Comparison of ENCODE assay signal across 27 cellular contexts in genomic region chr7:1540391-1541271, GRCh38. TPM values are rescaled to one million over a fixed set of nuclear protein-coding genes. Genes with fewer than 3 reads are reported as not detected.
DNase-seq lines count a peak whose midpoint lies in the region; ATAC-seq, FAIRE-seq and TF ChIP-seq lines count a peak whose summit lies in the region.
"Had no signal": no experiment of that assay in that cellular context is flagged by ENCODE, and none has a peak within 500 bp of the region (broad histone marks: within the 10 kb centered on the region; RNA-seq: fewer than 3 reads in every experiment).

No MANE protein-coding gene starts in this region.

- H2AFZ ChIP-seq in K562 (ENCODE audit: low read depth, low read length) (no peak overlapping the region), mesenchymal stem cell (ENCODE audit: low read depth, low read length) (no peak overlapping the region)
- H2AFZ ChIP-seq: parathyroid adenoma had no signal

- DNase-seq in stimulated activated naive CD8-positive, alpha-beta T cell treated with anti-CD3 and anti-CD28 coated beads, Interleukin-15, amount 100 ng/mL, for 72 hours: no peak
- DNase-seq in stimulated activated naive CD8-positive, alpha-beta T cell treated with anti-CD3 and anti-CD28 coated beads, Interleukin-15, Interleukin-2, amounts not matched to agents 100 U/mL and 50 U/mL, for 24 hours: no peak
- DNase-seq in K562 (ENCODE audit: extremely low read depth in 1 of 4, low spot score in 3 of 4) (no peak), mesenchymal stem cell (peak; percentile 28), osteocyte (ENCODE audit: extremely low spot score, unreplicated experiment) (no peak), endodermal cell (no peak), GM03348 (ENCODE audit: low spot score) (no peak)
- DNase-seq: activated CD4-positive, alpha-beta T cell treated with anti-CD3 and anti-CD28 coated beads for 36 hours; activated naive CD8-positive, alpha-beta T cell treated with anti-CD3 and anti-CD28 coated beads, Interleukin-2, amount 50 U/mL, for 24 hours; activated T-cell treated with anti-CD3 and anti-CD28 coated beads, Interleukin-2, amount 50 U/mL, for 4 hours; cerebellar nuclear complex; gastrocnemius medialis; GDM1; hippocampal formation; NCI-H146; NCI-H446 treated with DMSO at 0.1 percent for 48 hours; stimulated activated CD4-positive, alpha-beta T cell treated with anti-CD3 and anti-CD28 coated beads, Interleukin-4, amount 100 ng/mL, for 1 hour; T-helper 17 cell had no signal

- no peak overlapping the region for H4K91ac ChIP-seq in mesenchymal stem cell (ENCODE audit: low read length)

- no peak overlapping the region for H3K4me2 ChIP-seq in K562 (ENCODE audit: insufficient read depth, low read length)
- no peak overlapping the region for H3K4me2 ChIP-seq in mesenchymal stem cell (ENCODE audit: low read length, poor library complexity, severe bottlenecking)

- no peak for TF ChIP-seq RAD21 in K562 (CRISPR knock-in tag; conservative IDR thresholded peaks at IDR 0.05 in 1 of 2, IDR thresholded peaks at IDR 0.05 in 1 of 2)

- peaks cover 10 to 83% of the 10 kb centered on the region in 2 experiments; a peak in 4 of 5 replicates for H3K4me1 ChIP-seq in K562 (replicated peaks in 1 of 2; ENCODE audit: control insufficient read depth in 2 of 2, insufficient read depth in 2 of 2, low read length in 2 of 2)
- peaks cover 40% of the 10 kb centered on the region for H3K4me1 ChIP-seq in mesenchymal stem cell (ENCODE audit: control insufficient read depth, insufficient read depth, low read depth, low read length)
- H3K4me1 ChIP-seq in endodermal cell (ENCODE audit: control insufficient read depth, insufficient read depth, low read length): peaks cover 11% of the 10 kb centered on the region

- H3K9me3 ChIP-seq in K562 (replicated peaks; ENCODE audit: control insufficient read depth, insufficient read depth, low read depth, low read length) (no peaks in the 10 kb centered on the region), mesenchymal stem cell (ENCODE audit: control insufficient read depth, low read length) (no peaks in the 10 kb centered on the region), endodermal cell (ENCODE audit: control insufficient read depth, low read length) (no peaks in the 10 kb centered on the region)
- H3K9me3 ChIP-seq: gastrocnemius medialis, mucosa of descending colon, right atrium auricular region, suprapubic skin had no signal

- H3K79me1 ChIP-seq in mesenchymal stem cell (replicated peaks; ENCODE audit: low read length, poor library complexity, severe bottlenecking): peaks cover 24% of the 10 kb centered on the region

- no peak overlapping the region for H2BK5ac ChIP-seq in mesenchymal stem cell (ENCODE audit: low read depth, low read length, poor library complexity, severe bottlenecking)

- H3K18ac ChIP-seq in mesenchymal stem cell (ENCODE audit: low read depth in 1 of 2, low read length in 2 of 2): no peak overlapping the region

- CTCF ChIA-PET in K562 (lab: Yijun Ruan, JAX; ENCODE audit: low intra/inter-chr PET ratio): no interaction called here

- H2AK5ac ChIP-seq in mesenchymal stem cell (ENCODE audit: low read length, severe bottlenecking): no peak overlapping the region

- H3K36me3 ChIP-seq in K562 (ENCODE audit: control insufficient read depth, insufficient read depth, low read length): peaks cover 47% of the 10 kb centered on the region; the same call in 2 of the 3 replicates
- peaks cover 25 to 74% of the 10 kb centered on the region in 2 experiments for H3K36me3 ChIP-seq in mesenchymal stem cell (ENCODE audit: control insufficient read depth in 1 of 2, insufficient read depth in 2 of 2, low read depth in 1 of 2, low read length in 2 of 2)
- H3K36me3 ChIP-seq in endodermal cell (ENCODE audit: control insufficient read depth, insufficient read depth, low read length): no peaks in the 10 kb centered on the region

- 0 out of 2 replicates have a peak, but pooled peaks have one; percentile 22 for TF ChIP-seq POLR2A in K562 (conservative IDR thresholded peaks at IDR 0.05)

- H3K9ac ChIP-seq in K562 (ENCODE audit: insufficient read depth in 1 of 2, low read depth in 2 of 2, low read length in 2 of 2): 0 out of 4 replicates have a peak overlapping the region, but pooled peaks of 1 of the 2 experiments have one; percentile 20
- H3K9ac ChIP-seq in mesenchymal stem cell (ENCODE audit: low read length): no peak overlapping the region
- no peak overlapping the region for H3K9ac ChIP-seq in endodermal cell (ENCODE audit: extremely low read depth, low read length, poor library complexity, severe bottlenecking)
- H3K9ac ChIP-seq: parathyroid adenoma had no signal

- ATAC-seq in stimulated activated naive CD8-positive, alpha-beta T cell treated with anti-CD3 and anti-CD28 coated beads, Interleukin-15, amount 100 ng/mL, for 72 hours: no peak
- no peak for ATAC-seq in stimulated activated naive CD8-positive, alpha-beta T cell treated with anti-CD3 and anti-CD28 coated beads, Interleukin-15, Interleukin-2, amounts not matched to agents 100 U/mL and 50 U/mL, for 24 hours
- ATAC-seq in K562: no peak
- ATAC-seq in GM21723 (IDR thresholded peaks at IDR 0.05; ENCODE audit: unreplicated experiment): no peak
- ATAC-seq: activated CD4-positive, alpha-beta T cell treated with anti-CD3 and anti-CD28 coated beads for 36 hours; activated naive CD8-positive, alpha-beta T cell treated with anti-CD3 and anti-CD28 coated beads, Interleukin-2, amount 50 U/mL, for 24 hours; activated T-cell treated with anti-CD3 and anti-CD28 coated beads, Interleukin-2, amount 50 U/mL, for 4 hours; gastrocnemius medialis; HCT116; mucosa of descending colon; SK-N-SH treated with all-trans-retinoic acid at 6 μM for 48 hours; T-helper 17 cell had no signal

- H3K27me3 ChIP-seq in K562 (ENCODE audit: control insufficient read depth in 2 of 2, insufficient read depth in 2 of 2, low read length in 2 of 2): no peaks in the 10 kb centered on the region
- no peaks in the 10 kb centered on the region for H3K27me3 ChIP-seq in mesenchymal stem cell (ENCODE audit: control insufficient read depth in 1 of 2, insufficient read depth in 1 of 2, low read length in 2 of 2)
- no peaks in the 10 kb centered on the region for H3K27me3 ChIP-seq in endodermal cell (ENCODE audit: control insufficient read depth, insufficient read depth, low read length, poor library complexity, severe bottlenecking)
- H3K27me3 ChIP-seq: gastrocnemius medialis, right atrium auricular region, suprapubic skin had no signal

- peaks cover 10% of the 10 kb centered on the region for H3K9me1 ChIP-seq in K562 (ENCODE audit: control insufficient read depth, insufficient read depth, low read length)

- H3K4me1 Mint-ChIP-seq in stimulated activated naive CD8-positive, alpha-beta T cell treated with anti-CD3 and anti-CD28 coated beads, Interleukin-15, amount 100 ng/mL, for 72 hours: peaks cover 11% of the 10 kb centered on the region
- H3K4me1 Mint-ChIP-seq in osteocyte (ENCODE audit: unreplicated experiment) (peaks cover 26% of the 10 kb centered on the region), endodermal cell (peaks cover 8% of the 10 kb centered on the region)

- H3K4ac ChIP-seq in mesenchymal stem cell (ENCODE audit: low read depth in 1 of 2, low read length in 2 of 2): no peak overlapping the region

- H3K36me3 Mint-ChIP-seq in osteocyte (ENCODE audit: unreplicated experiment) (peaks cover 13% of the 10 kb centered on the region), endodermal cell (ENCODE audit: low read depth) (peaks cover 2% of the 10 kb centered on the region)

- no peak overlapping the region for H4K8ac ChIP-seq in mesenchymal stem cell (ENCODE audit: low read length)

- H4K20me1 ChIP-seq in K562 (replicated peaks; ENCODE audit: control insufficient read depth, insufficient read depth, low read length): peaks cover 22% of the 10 kb centered on the region

- in situ Hi-C loops in K562 (cut with MboI): no loop called here

- no peak overlapping the region for H3K23ac ChIP-seq in mesenchymal stem cell (ENCODE audit: low read length in 2 of 2)

- H3K27ac ChIP-seq in K562 (ENCODE audit: extremely low read depth, low read depth, low read length) (no peak overlapping the region), mesenchymal stem cell (ENCODE audit: low read length, poor library complexity, severe bottlenecking) (no peak overlapping the region), endodermal cell (ENCODE audit: low read depth, low read length) (no peak overlapping the region)
- H3K27ac ChIP-seq: parathyroid adenoma, suprapubic skin had no signal

- no peak for TF ChIP-seq CTCF in K562 (IDR thresholded peaks at IDR 0.05 in 2 of 3, conservative IDR thresholded peaks at IDR 0.05 in 1 of 3; ENCODE audit: insufficient read depth in 2 of 3, low read depth in 1 of 3, low read length in 3 of 3)
- TF ChIP-seq CTCF in osteocyte (IDR thresholded peaks at IDR 0.05): no peak
- no peak for TF ChIP-seq CTCF in endodermal cell (conservative IDR thresholded peaks at IDR 0.05)

- H3K14ac ChIP-seq in mesenchymal stem cell (ENCODE audit: low read length in 2 of 2): no peak overlapping the region

- POLR2A ChIA-PET in K562 (lab: Yijun Ruan, JAX): interaction anchor here (0.9 to 1.3 kb wide), 2 partner anchors 7 to 34 kb away, joined by 3 to 5 read pairs; no protein-coding TSS in a partner anchor

- WGBS in K562 (ENCODE audit: insufficient coverage, low coverage, missing lambda C conversion rate): 92% methylated on average over 25 of the region's 56 CpGs
- WGBS in mesenchymal stem cell: 95% methylated on average over 48 of the region's 56 CpGs
- 95 to 96% methylated on average over 37 to 56 of the region's 56 CpGs for WGBS in endodermal cell (ENCODE audit: insufficient coverage in 1 of 2, insufficient read length in 1 of 2), 2 experiments

- H3K4me3 ChIP-seq in K562 (no peak overlapping the region), mesenchymal stem cell (ENCODE audit: insufficient read depth in 1 of 2, low read depth in 1 of 2, low read length in 2 of 2) (no peak overlapping the region), endodermal cell (ENCODE audit: low read length) (no peak overlapping the region)
- H3K4me3 ChIP-seq: gastrocnemius medialis, mucosa of descending colon, right atrium auricular region, suprapubic skin had no signal

- no peak overlapping the region for H2BK15ac ChIP-seq in mesenchymal stem cell (ENCODE audit: low read depth, poor library complexity, severe bottlenecking)

- TF ChIP-seq EP300 in K562 (IDR thresholded peaks at IDR 0.05; ENCODE audit: low read length): no peak

- FAIRE-seq in K562 (lab: Jason Lieb, UNC): no peak
- FAIRE-seq: GM18507 had no signal

- H3K79me2 ChIP-seq in K562 (ENCODE audit: control insufficient read depth, insufficient read depth, low read length): peaks cover 28% of the 10 kb centered on the region

- no peaks in the 10 kb centered on the region for H3K9me3 Mint-ChIP-seq in stimulated activated naive CD8-positive, alpha-beta T cell treated with anti-CD3 and anti-CD28 coated beads, Interleukin-15, amount 100 ng/mL, for 72 hours
- H3K9me3 Mint-ChIP-seq in osteocyte (ENCODE audit: unreplicated experiment): no peaks in the 10 kb centered on the region
- no peaks in the 10 kb centered on the region for H3K9me3 Mint-ChIP-seq in endodermal cell
- H3K9me3 Mint-ChIP-seq: activated naive CD8-positive, alpha-beta T cell treated with anti-CD3 and anti-CD28 coated beads, Interleukin-2, amount 50 U/mL, for 24 hours; activated T-cell treated with anti-CD3 and anti-CD28 coated beads, Interleukin-2, amount 50 U/mL, for 4 hours; nephron had no signal

- H3K4me3 Mint-ChIP-seq in stimulated activated naive CD8-positive, alpha-beta T cell treated with anti-CD3 and anti-CD28 coated beads, Interleukin-15, amount 100 ng/mL, for 72 hours: no peak overlapping the region
- H3K4me3 Mint-ChIP-seq in osteocyte (ENCODE audit: unreplicated experiment) (no peak overlapping the region), endodermal cell (no peak overlapping the region)
- H3K4me3 Mint-ChIP-seq: activated CD4-positive, alpha-beta T cell treated with anti-CD3 and anti-CD28 coated beads for 36 hours; activated naive CD8-positive, alpha-beta T cell treated with anti-CD3 and anti-CD28 coated beads, Interleukin-2, amount 50 U/mL, for 24 hours; activated T-cell treated with anti-CD3 and anti-CD28 coated beads, Interleukin-2, amount 50 U/mL, for 4 hours; nephron; T-helper 17 cell had no signal

- TSS peak; percentile 14 for BruUV-seq in K562 (replicated peaks; lab: Mats Ljungman, UMichigan)

- no peak overlapping the region for H2BK12ac ChIP-seq in mesenchymal stem cell (ENCODE audit: low read length in 2 of 2)

- intact Hi-C loops in K562 (cut with micrococcal nuclease): no loop called here

- H3K27me3 Mint-ChIP-seq in stimulated activated naive CD8-positive, alpha-beta T cell treated with anti-CD3 and anti-CD28 coated beads, Interleukin-15, amount 100 ng/mL, for 72 hours: no peaks in the 10 kb centered on the region
- no peaks in the 10 kb centered on the region for H3K27me3 Mint-ChIP-seq in osteocyte (ENCODE audit: unreplicated experiment)
- H3K27me3 Mint-ChIP-seq in endodermal cell (ENCODE audit: insufficient read depth): no peaks in the 10 kb centered on the region
- H3K27me3 Mint-ChIP-seq: activated CD4-positive, alpha-beta T cell treated with anti-CD3 and anti-CD28 coated beads for 36 hours; activated naive CD8-positive, alpha-beta T cell treated with anti-CD3 and anti-CD28 coated beads, Interleukin-2, amount 50 U/mL, for 24 hours; T-helper 17 cell had no signal

- H2BK120ac ChIP-seq in mesenchymal stem cell (ENCODE audit: low read depth, low read length): no peak overlapping the region

- H3K27ac Mint-ChIP-seq in stimulated activated naive CD8-positive, alpha-beta T cell treated with anti-CD3 and anti-CD28 coated beads, Interleukin-15, amount 100 ng/mL, for 72 hours: peak overlapping the region; percentile 40 to 90
- H3K27ac Mint-ChIP-seq in osteocyte (ENCODE audit: unreplicated experiment) (no peak overlapping the region), endodermal cell (no peak overlapping the region)
- H3K27ac Mint-ChIP-seq: activated CD4-positive, alpha-beta T cell treated with anti-CD3 and anti-CD28 coated beads for 36 hours; activated naive CD8-positive, alpha-beta T cell treated with anti-CD3 and anti-CD28 coated beads, Interleukin-2, amount 50 U/mL, for 24 hours; T-helper 17 cell had no signal

RNA-seq across cellular contexts. Expression of gene MAFK, which starts 10.1 kb away (rescaled TPM):
- 8.5 and 20.5 TPM in 2 replicates for total RNA-seq in K562 (2011; cell fraction: chromatin; rRNA removed; ENCODE audit: low replicate concordance)
- total RNA-seq in K562 (2011; cell fraction: nucleolus; rRNA removed): 11.2 and 12.1 TPM in 2 replicates
- total RNA-seq in K562 (2011; cell fraction: nucleoplasm; rRNA removed): 5.1 and 7.6 TPM in 2 replicates
- 11.7 and 15.6 TPM in 2 replicates for total RNA-seq in K562 (2014; rRNA removed)
- 1.1 and 1.3 TPM in 2 replicates for total RNA-seq in K562 (2014; rRNA removed; fragmentation: Illumina TruSeq; extraction: Trizol)
- total RNA-seq in K562 (2015; rRNA removed; fragmentation: Illumina TruSeq; extraction: Trizol): 4.7 and 5.5 TPM in 2 replicates
- total RNA-seq in K562 (2021): 17.6 and 24.4 TPM in 2 replicates
- polyA plus RNA-seq in K562 (2011; rRNA removed): 2.1 and 4.9 TPM in 2 replicates
- polyA plus RNA-seq in K562 (2011; cell fraction: cytosol; rRNA removed): 3.8 and 5.1 TPM in 2 replicates
- polyA plus RNA-seq in K562 (2011; cell fraction: nucleus; rRNA removed): 9.8 and 26.1 TPM in 2 replicates
- 11.2 and 12.1 TPM in 2 replicates for polyA plus RNA-seq in K562 (2012)
- polyA plus RNA-seq in K562 (2014; fragmentation: Illumina TruSeq; extraction: Trizol): 3.7 and 6.9 TPM in 2 replicates
- under 1 TPM; 0.04 to 0.07 TPM for polyA plus RNA-seq in K562 (2014; fragmentation: Nextera tagmentation; extraction: Ambion mirVana)
- polyA plus RNA-seq in K562 (2014; rRNA removed): 12.8 and 13.5 TPM in 2 replicates
- 0.66 and 1.1 TPM in 2 replicates for polyA minus RNA-seq in K562 (2011; rRNA and poly(A)+ RNA removed)
- 5.5 and 7.7 TPM in 2 replicates for polyA minus RNA-seq in K562 (2011; cell fraction: cytosol; rRNA and poly(A)+ RNA removed)
- polyA minus RNA-seq in K562 (2011; cell fraction: nucleus; rRNA and poly(A)+ RNA removed): 3.6 and 3.8 TPM in 2 replicates
- polyA plus RNA-seq in mesenchymal stem cell (2013, experiment 1 of 2): 12.8 TPM
- 12.8 TPM for polyA plus RNA-seq in mesenchymal stem cell (2013, experiment 2 of 2)
- 19.9 and 23.0 TPM in 2 replicates for total RNA-seq in osteocyte
- total RNA-seq in endodermal cell: 10 to 100 TPM in 1 of 2 donors, 1 to 10 TPM in 1; 7.7 to 10.7 TPM
- polyA plus RNA-seq in endodermal cell (2013, experiment 1 of 2): 5.6 TPM
- polyA plus RNA-seq in endodermal cell (2013, experiment 2 of 2): 5.2 TPM

RNA-seq across cellular contexts. Expression of gene TMEM184A, which starts 15.4 kb away (rescaled TPM):
- 0.32 and 2.6 TPM in 2 replicates for total RNA-seq in K562 (2011; cell fraction: chromatin; rRNA removed; ENCODE audit: low replicate concordance)
- 0.66 and 1.5 TPM in 2 replicates for total RNA-seq in K562 (2011; cell fraction: nucleolus; rRNA removed)
- total RNA-seq in K562 (2011; cell fraction: nucleoplasm; rRNA removed): 0.29 and 1.8 TPM in 2 replicates
- total RNA-seq in K562 (2014; rRNA removed) (0.18 TPM in 1 of 2 replicates, not detected in the other), K562 (2014; rRNA removed; fragmentation: Illumina TruSeq; extraction: Trizol) (not detected in 2 replicates), K562 (2015; rRNA removed; fragmentation: Illumina TruSeq; extraction: Trizol) (not detected in 2 replicates), K562 (2021) (0.11 and 0.31 TPM in 2 replicates), osteocyte (0.27 and 0.29 TPM in 2 replicates), endodermal cell (1 to 10 TPM; 4.6 to 5.1 TPM)
- polyA plus RNA-seq in K562 (2011; rRNA removed) (0.10 and 0.20 TPM in 2 replicates), K562 (2014; fragmentation: Illumina TruSeq; extraction: Trizol) (not detected in 2 replicates), K562 (2014; fragmentation: Nextera tagmentation; extraction: Ambion mirVana) (not detected), K562 (2014; rRNA removed) (not detected in 2 replicates)
- polyA plus RNA-seq in K562 (2011; cell fraction: cytosol; rRNA removed): 0.12 and 0.72 TPM in 2 replicates
- 0.53 and 1.7 TPM in 2 replicates for polyA plus RNA-seq in K562 (2011; cell fraction: nucleus; rRNA removed)
- 0.04 and 0.12 TPM in 2 replicates for polyA plus RNA-seq in K562 (2012)
- 0.14 and 0.15 TPM in 2 replicates for polyA minus RNA-seq in K562 (2011; rRNA and poly(A)+ RNA removed)
- 0.19 and 0.27 TPM in 2 replicates for polyA minus RNA-seq in K562 (2011; cell fraction: cytosol; rRNA and poly(A)+ RNA removed)
- polyA minus RNA-seq in K562 (2011; cell fraction: nucleus; rRNA and poly(A)+ RNA removed): 0.89 and 1.1 TPM in 2 replicates
- 0.39 TPM for polyA plus RNA-seq in mesenchymal stem cell (2013, experiment 1 of 2)
- polyA plus RNA-seq in mesenchymal stem cell (2013, experiment 2 of 2): 0.45 TPM
- 0.43 TPM for polyA plus RNA-seq in endodermal cell (2013, experiment 1 of 2)
- polyA plus RNA-seq in endodermal cell (2013, experiment 2 of 2): 1.1 TPM
- total RNA-seq: T-helper 17 cell had no signal

RNA-seq across cellular contexts. Expression of gene PSMG3, which starts 29.2 kb away (rescaled TPM):
- 26.2 and 74.4 TPM in 2 replicates for total RNA-seq in K562 (2011; cell fraction: chromatin; rRNA removed; ENCODE audit: low replicate concordance)
- 89.7 and 92.9 TPM in 2 replicates for total RNA-seq in K562 (2011; cell fraction: nucleolus; rRNA removed)
- 63.3 and 66.8 TPM in 2 replicates for total RNA-seq in K562 (2011; cell fraction: nucleoplasm; rRNA removed)
- total RNA-seq in K562 (2014; rRNA removed) (122 and 132 TPM in 2 replicates), K562 (2014; rRNA removed; fragmentation: Illumina TruSeq; extraction: Trizol) (46.5 and 57.2 TPM in 2 replicates), K562 (2015; rRNA removed; fragmentation: Illumina TruSeq; extraction: Trizol) (81.5 and 83.4 TPM in 2 replicates), K562 (2021) (77.3 and 80.1 TPM in 2 replicates), osteocyte (25.6 and 28.9 TPM in 2 replicates), endodermal cell (10 to 100 TPM; 30.1 to 44.3 TPM)
- polyA plus RNA-seq in K562 (2011; rRNA removed) (93.6 and 96.3 TPM in 2 replicates), K562 (2014; fragmentation: Illumina TruSeq; extraction: Trizol) (54.0 and 64.6 TPM in 2 replicates), K562 (2014; fragmentation: Nextera tagmentation; extraction: Ambion mirVana) (10 to 100 TPM; 34.8 to 55.3 TPM), K562 (2014; rRNA removed) (121 and 136 TPM in 2 replicates)
- polyA plus RNA-seq in K562 (2011; cell fraction: cytosol; rRNA removed): 110 and 136 TPM in 2 replicates
- polyA plus RNA-seq in K562 (2011; cell fraction: nucleus; rRNA removed): 144 and 158 TPM in 2 replicates
- polyA plus RNA-seq in K562 (2012): 65.4 and 71.5 TPM in 2 replicates
- polyA minus RNA-seq in K562 (2011; rRNA and poly(A)+ RNA removed): 20.1 and 30.9 TPM in 2 replicates
- 22.6 and 24.3 TPM in 2 replicates for polyA minus RNA-seq in K562 (2011; cell fraction: cytosol; rRNA and poly(A)+ RNA removed)
- polyA minus RNA-seq in K562 (2011; cell fraction: nucleus; rRNA and poly(A)+ RNA removed): 12.3 and 13.9 TPM in 2 replicates
- polyA plus RNA-seq in mesenchymal stem cell (2013, experiment 1 of 2): 7.3 TPM
- 8.7 TPM for polyA plus RNA-seq in mesenchymal stem cell (2013, experiment 2 of 2)
- 30.0 TPM for polyA plus RNA-seq in endodermal cell (2013, experiment 1 of 2)
- 30.2 TPM for polyA plus RNA-seq in endodermal cell (2013, experiment 2 of 2)

RNA-seq across cellular contexts. Expression of gene INTS1, which starts 36.4 kb away (rescaled TPM):
- 67.2 and 276 TPM in 2 replicates for total RNA-seq in K562 (2011; cell fraction: chromatin; rRNA removed; ENCODE audit: low replicate concordance)
- 199 and 200 TPM in 2 replicates for total RNA-seq in K562 (2011; cell fraction: nucleolus; rRNA removed)
- total RNA-seq in K562 (2011; cell fraction: nucleoplasm; rRNA removed): 92.5 and 92.7 TPM in 2 replicates
- total RNA-seq in K562 (2014; rRNA removed): 34.9 and 39.7 TPM in 2 replicates
- total RNA-seq in K562 (2014; rRNA removed; fragmentation: Illumina TruSeq; extraction: Trizol): 4.1 and 6.8 TPM in 2 replicates
- 19.2 and 20.1 TPM in 2 replicates for total RNA-seq in K562 (2015; rRNA removed; fragmentation: Illumina TruSeq; extraction: Trizol)
- 105 and 119 TPM in 2 replicates for total RNA-seq in K562 (2021)
- 12.0 and 28.0 TPM in 2 replicates for polyA plus RNA-seq in K562 (2011; rRNA removed)
- polyA plus RNA-seq in K562 (2011; cell fraction: cytosol; rRNA removed): 17.5 and 46.7 TPM in 2 replicates
- polyA plus RNA-seq in K562 (2011; cell fraction: nucleus; rRNA removed): 146 and 297 TPM in 2 replicates
- polyA plus RNA-seq in K562 (2012): 62.7 and 64.6 TPM in 2 replicates
- polyA plus RNA-seq in K562 (2014; fragmentation: Illumina TruSeq; extraction: Trizol): 18.5 and 66.3 TPM in 2 replicates
- 1 to 10 TPM in 1 of 2 experiments, under 1 TPM in 1; 0.34 to 1.7 TPM for polyA plus RNA-seq in K562 (2014; fragmentation: Nextera tagmentation; extraction: Ambion mirVana)
- 46.7 and 55.1 TPM in 2 replicates for polyA plus RNA-seq in K562 (2014; rRNA removed)
- 9.8 and 11.1 TPM in 2 replicates for polyA minus RNA-seq in K562 (2011; rRNA and poly(A)+ RNA removed)
- polyA minus RNA-seq in K562 (2011; cell fraction: cytosol; rRNA and poly(A)+ RNA removed): 38.7 and 69.3 TPM in 2 replicates
- 52.6 and 57.9 TPM in 2 replicates for polyA minus RNA-seq in K562 (2011; cell fraction: nucleus; rRNA and poly(A)+ RNA removed)
- 23.4 TPM for polyA plus RNA-seq in mesenchymal stem cell (2013, experiment 1 of 2)
- polyA plus RNA-seq in mesenchymal stem cell (2013, experiment 2 of 2): 22.7 TPM
- 111 and 121 TPM in 2 replicates for total RNA-seq in osteocyte
- total RNA-seq in endodermal cell: 100 to 1,000 TPM; 145 to 178 TPM
- 71.2 TPM for polyA plus RNA-seq in endodermal cell (2013, experiment 1 of 2)
- 59.7 TPM for polyA plus RNA-seq in endodermal cell (2013, experiment 2 of 2)

Comparison
In these comparisons a context has a peak if more than half of its experiments do, and no peak if none do; other contexts are left out.
1. H3K27ac Mint-ChIP-seq: peak in stimulated activated naive CD8-positive, alpha-beta T cell treated with anti-CD3 and anti-CD28 coated beads, Interleukin-15, amount 100 ng/mL, for 72 hours (2 of 2); none in osteocyte (single experiment) and endodermal cell (single experiment).